Comparison of ENCODE assay signal across 8 cellular contexts in genomic region chr10:27319752-27320561, GRCh38.
DNase-seq lines count a peak whose midpoint lies in the region; ATAC-seq, FAIRE-seq and TF ChIP-seq lines count a peak whose summit lies in the region.

No MANE protein-coding gene starts in this region.

- peaks cover 5% of the 10 kb centered on the region for H3K4me1 Mint-ChIP-seq in dendritic cell treated with granulocyte-macrophage colony-stimulating factor and Interleukin-4, amounts not matched to agents 40 ng/mL and 50 ng/mL, for 4 days (ENCODE audit: low read depth)

- intact Hi-C loops in dendritic cell treated with granulocyte-macrophage colony-stimulating factor and Interleukin-4, amounts not matched to agents 40 ng/mL and 50 ng/mL, for 4 days (cut with micrococcal nuclease): loop anchor here (5.0 kb wide), 1 partner anchor 693 kb away; no protein-coding TSS in a partner anchor
- intact Hi-C loops in left lung (cut with DNase I): no loop called here

- DNase-seq in RWPE1 (ENCODE audit: low spot score): peak; percentile 82
- peak; percentile 79 to 87 for DNase-seq in left lung
- DNase-seq in stimulated activated CD8-positive, alpha-beta memory T cell treated with anti-CD3 and anti-CD28 coated beads, Interleukin-7, amount 100 ng/mL, for 24 hours (ENCODE audit: low read depth): peak; percentile 5
- DNase-seq in D721Med (ENCODE audit: insufficient read length, low spot score): no peak
- DNase-seq in SW480 (ENCODE audit: low spot score): no peak

- no peaks in the 10 kb centered on the region for H3K36me3 ChIP-seq in left lung

- FAIRE-seq in D721Med (lab: Jason Lieb, UNC): no peak

- H3K4me3 Mint-ChIP-seq in dendritic cell treated with granulocyte-macrophage colony-stimulating factor and Interleukin-4, amounts not matched to agents 40 ng/mL and 50 ng/mL, for 4 days: peak overlapping the region; percentile 69

- POLR2A ChIA-PET in RWPE1 (lab: Yijun Ruan, JAX; ENCODE audit: low non-redundant PET): no interaction called here

- H3K9me3 ChIP-seq in left lung: no peaks in the 10 kb centered on the region

- peak; percentile 49 for ATAC-seq in GM18499 (IDR thresholded peaks at IDR 0.05; ENCODE audit: insufficient read depth, unreplicated experiment)
- ATAC-seq in HG02759 (IDR thresholded peaks at IDR 0.05; ENCODE audit: unreplicated experiment): peak; percentile 83
- ATAC-seq in left lung: peak; percentile 94

- H3K36me3 Mint-ChIP-seq in dendritic cell treated with granulocyte-macrophage colony-stimulating factor and Interleukin-4, amounts not matched to agents 40 ng/mL and 50 ng/mL, for 4 days (ENCODE audit: low read depth): no peaks in the 10 kb centered on the region

- H3K27me3 ChIP-seq in left lung: peaks cover 4 to 13% of the 10 kb centered on the region in 2 donors

- H3K27ac ChIP-seq in RWPE1: peak overlapping the region; percentile 96
- H3K27ac ChIP-seq in left lung: peak overlapping the region in 1 of 2 donors; percentile 83

- H3K4me3 ChIP-seq in left lung: peak overlapping the region; percentile 32 to 38

- peak overlapping the region; percentile 89 for H3K27ac Mint-ChIP-seq in dendritic cell treated with granulocyte-macrophage colony-stimulating factor and Interleukin-4, amounts not matched to agents 40 ng/mL and 50 ng/mL, for 4 days

- H3K4me1 ChIP-seq in left lung: peaks cover 0 to 7% of the 10 kb centered on the region in 2 donors

- CTCF ChIA-PET in RWPE1 (lab: Yijun Ruan, JAX): interaction anchor here (0.6 kb wide), 1 partner anchor 126 kb away, joined by 3 read pairs; no protein-coding TSS in a partner anchor

- TF ChIP-seq CTCF in RWPE1 (conservative IDR thresholded peaks at IDR 0.05; ENCODE audit: low read depth) (no peak), left lung (IDR thresholded peaks at IDR 0.05) (no peak), D721Med (IDR thresholded peaks at IDR 0.05; ENCODE audit: insufficient read depth, missing control alignments) (no peak)

- H3K9me3 Mint-ChIP-seq in dendritic cell treated with granulocyte-macrophage colony-stimulating factor and Interleukin-4, amounts not matched to agents 40 ng/mL and 50 ng/mL, for 4 days: no peaks in the 10 kb centered on the region

- no peaks in the 10 kb centered on the region for H3K27me3 Mint-ChIP-seq in dendritic cell treated with granulocyte-macrophage colony-stimulating factor and Interleukin-4, amounts not matched to agents 40 ng/mL and 50 ng/mL, for 4 days

Comparison
In these comparisons a context has a peak if more than half of its experiments do, and no peak if none do; other contexts are left out.
1. DNase-seq: peak in RWPE1 (single experiment), left lung (2 of 2) and stimulated activated CD8-positive, alpha-beta memory T cell treated with anti-CD3 and anti-CD28 coated beads, Interleukin-7, amount 100 ng/mL, for 24 hours (single experiment); none in D721Med (single experiment) and SW480 (single experiment).
2. Peak in every context shown above with its lines, with median percentiles within 50 percentile points of each other: ATAC-seq.